Comparison of ENCODE assay signal across 17 cellular contexts in genomic region chr3:70829101-70829500, GRCh38.
A peak's percentile ranks its signal among the peaks of the same experiment; 100 is the strongest.
DNase-seq lines count a peak whose midpoint lies in the region; ATAC-seq, FAIRE-seq and TF ChIP-seq lines count a peak whose summit lies in the region.
"Had no signal": no experiment of that assay in that cellular context is flagged by ENCODE, and none has a peak within 500 bp of the region (broad histone marks: within the 10 kb centered on the region; RNA-seq: fewer than 3 reads in every experiment).

No MANE protein-coding gene starts in this region.

- H3K27me3 ChIP-seq in breast epithelium (no peaks in the 10 kb centered on the region), ascending aorta (no peaks in the 10 kb centered on the region), hepatocyte (no peaks in the 10 kb centered on the region)

- no peaks in the 10 kb centered on the region for H3K9me2 ChIP-seq in hepatocyte (replicated peaks; ENCODE audit: insufficient read depth)

- H3K4me2 ChIP-seq in hepatocyte, result no peak overlapping the region

- WGBS in hepatocyte (ENCODE audit: low lambda C conversion rate, missing lambda C conversion rate), result 76% methylated on average over 6 of the region's 6 CpGs

- H3K27ac ChIP-seq in breast epithelium (no peak overlapping the region), ascending aorta (peak overlapping the region; percentile 53 to 76), hepatocyte (no peak overlapping the region)
- H3K27ac ChIP-seq: 22Rv1 had no signal

- H3K4me3 ChIP-seq in breast epithelium, result no peak overlapping the region
- H3K4me3 ChIP-seq in ascending aorta, result no peak overlapping the region
- H3K4me3 ChIP-seq in hepatocyte, result no peak overlapping the region

- H3K9me3 ChIP-seq in breast epithelium, result no peaks in the 10 kb centered on the region
- no peaks in the 10 kb centered on the region for H3K9me3 ChIP-seq in ascending aorta
- no peaks in the 10 kb centered on the region for H3K9me3 ChIP-seq in hepatocyte (ENCODE audit: low read depth)
- H3K9me3 ChIP-seq: Caco-2 had no signal

- H3K4me1 ChIP-seq in breast epithelium, result no peaks in the 10 kb centered on the region
- peaks cover 0 to 24% of the 10 kb centered on the region in 2 donors for H3K4me1 ChIP-seq in ascending aorta
- H3K4me1 ChIP-seq in hepatocyte (ENCODE audit: insufficient read depth), result no peaks in the 10 kb centered on the region
- H3K4me1 ChIP-seq: Caco-2 had no signal

- no peaks in the 10 kb centered on the region for H4K20me1 ChIP-seq in hepatocyte (ENCODE audit: insufficient read depth, poor library complexity, severe bottlenecking)

- FAIRE-seq in urothelium cell line (lab: Jason Lieb, UNC), result peak; percentile 44
- FAIRE-seq: small intestine, TTC549 had no signal

- H3K79me2 ChIP-seq in hepatocyte, result no peaks in the 10 kb centered on the region

- DNase-seq in MCF 10A (ENCODE audit: unreplicated experiment), result peak; percentile 51
- no peak for DNase-seq in breast epithelium (ENCODE audit: low spot score in 2 of 2)
- peak; percentile 26 to 87 for DNase-seq in ascending aorta (ENCODE audit: low spot score in 2 of 2)
- peak; percentile 13 for DNase-seq in hepatocyte (ENCODE audit: low spot score)
- peak; percentile 60 for DNase-seq in urothelium cell line (ENCODE audit: low spot score)
- no peak for DNase-seq in activated CD4-positive, alpha-beta T cell treated with anti-CD3 and anti-CD28 coated beads, Interleukin-2, amount 10 ng/mL, durations not matched to agents 24 days and 14 days
- DNase-seq in GM19240 (ENCODE audit: insufficient read length, low spot score), result no peak
- DNase-seq: activated naive CD4-positive, alpha-beta T cell treated with anti-CD3 and anti-CD28 coated beads, Interleukin-2, amount 10 ng/mL, durations not matched to agents 7 days and 5 days; Caco-2; KBM-7; NCI-H187; SHP77; small intestine had no signal

- CTCF ChIA-PET in MCF 10A (lab: Yijun Ruan, JAX), result no interaction called here

- POLR2A ChIA-PET in MCF 10A (lab: Yijun Ruan, JAX), result no interaction called here

- H3K36me3 ChIP-seq in breast epithelium, result no peaks in the 10 kb centered on the region
- no peaks in the 10 kb centered on the region for H3K36me3 ChIP-seq in ascending aorta
- H3K36me3 ChIP-seq in hepatocyte (replicated peaks; ENCODE audit: insufficient read depth, low read depth), result no peaks in the 10 kb centered on the region

- no peaks in the 10 kb centered on the region for H3K9me3 Mint-ChIP-seq in MCF 10A (ENCODE audit: unreplicated experiment)
- H3K9me3 Mint-ChIP-seq in activated CD4-positive, alpha-beta T cell treated with anti-CD3 and anti-CD28 coated beads, Interleukin-2, amount 10 ng/mL, durations not matched to agents 24 days and 14 days, result no peaks in the 10 kb centered on the region
- H3K9me3 Mint-ChIP-seq: activated naive CD4-positive, alpha-beta T cell treated with anti-CD3 and anti-CD28 coated beads, Interleukin-2, amount 10 ng/mL, durations not matched to agents 7 days and 5 days; natural killer cell treated with Interleukin-12 subunit alpha and Interleukin-12 subunit beta and Interleukin-15 and Interleukin-18, amount 100 ng/mL, for 72 hours had no signal

- no peak for TF ChIP-seq POLR2A in breast epithelium (IDR thresholded peaks at IDR 0.05)

- intact Hi-C loops in MCF 10A (cut with micrococcal nuclease), result no loop called here
- intact Hi-C loops in breast epithelium (cut with DNase I; ENCODE audit: low total_unique reads), result no loop called here
- intact Hi-C loops in ascending aorta (cut with DNase I), result no loop called here
- intact Hi-C loops in activated CD4-positive, alpha-beta T cell treated with anti-CD3 and anti-CD28 coated beads, Interleukin-2, amount 10 ng/mL, durations not matched to agents 24 days and 14 days (cut with micrococcal nuclease), result no loop called here

- H3K4me1 Mint-ChIP-seq in MCF 10A (ENCODE audit: insufficient read depth, unreplicated experiment), result no peaks in the 10 kb centered on the region
- no peaks in the 10 kb centered on the region for H3K4me1 Mint-ChIP-seq in activated CD4-positive, alpha-beta T cell treated with anti-CD3 and anti-CD28 coated beads, Interleukin-2, amount 10 ng/mL, durations not matched to agents 24 days and 14 days
- H3K4me1 Mint-ChIP-seq: activated naive CD4-positive, alpha-beta T cell treated with anti-CD3 and anti-CD28 coated beads, Interleukin-2, amount 10 ng/mL, durations not matched to agents 7 days and 5 days had no signal

- no peak overlapping the region for H3K4me3 Mint-ChIP-seq in MCF 10A (ENCODE audit: unreplicated experiment)
- no peak overlapping the region for H3K4me3 Mint-ChIP-seq in activated CD4-positive, alpha-beta T cell treated with anti-CD3 and anti-CD28 coated beads, Interleukin-2, amount 10 ng/mL, durations not matched to agents 24 days and 14 days
- H3K4me3 Mint-ChIP-seq: activated naive CD4-positive, alpha-beta T cell treated with anti-CD3 and anti-CD28 coated beads, Interleukin-2, amount 10 ng/mL, durations not matched to agents 7 days and 5 days; natural killer cell treated with Interleukin-12 subunit alpha and Interleukin-12 subunit beta and Interleukin-15 and Interleukin-18, amount 100 ng/mL, for 72 hours had no signal

- H3K36me3 Mint-ChIP-seq in MCF 10A (ENCODE audit: insufficient read depth, unreplicated experiment), result no peaks in the 10 kb centered on the region
- H3K36me3 Mint-ChIP-seq in activated CD4-positive, alpha-beta T cell treated with anti-CD3 and anti-CD28 coated beads, Interleukin-2, amount 10 ng/mL, durations not matched to agents 24 days and 14 days (ENCODE audit: low read depth), result no peaks in the 10 kb centered on the region
- H3K36me3 Mint-ChIP-seq: activated naive CD4-positive, alpha-beta T cell treated with anti-CD3 and anti-CD28 coated beads, Interleukin-2, amount 10 ng/mL, durations not matched to agents 7 days and 5 days; natural killer cell treated with Interleukin-12 subunit alpha and Interleukin-12 subunit beta and Interleukin-15 and Interleukin-18, amount 100 ng/mL, for 72 hours had no signal

- no peak for TF ChIP-seq CTCF in MCF 10A (IDR thresholded peaks at IDR 0.05; ENCODE audit: unreplicated experiment)
- TF ChIP-seq CTCF in breast epithelium (IDR thresholded peaks at IDR 0.05), result no peak
- no peak for TF ChIP-seq CTCF in ascending aorta (IDR thresholded peaks at IDR 0.05)
- no peak for TF ChIP-seq CTCF in hepatocyte (IDR thresholded peaks at IDR 0.05; ENCODE audit: poor library complexity)

- no peak overlapping the region for H2AFZ ChIP-seq in hepatocyte

- H3K27ac Mint-ChIP-seq in MCF 10A (ENCODE audit: low read depth, unreplicated experiment), result no peak overlapping the region
- no peak overlapping the region for H3K27ac Mint-ChIP-seq in activated CD4-positive, alpha-beta T cell treated with anti-CD3 and anti-CD28 coated beads, Interleukin-2, amount 10 ng/mL, durations not matched to agents 24 days and 14 days
- H3K27ac Mint-ChIP-seq: activated naive CD4-positive, alpha-beta T cell treated with anti-CD3 and anti-CD28 coated beads, Interleukin-2, amount 10 ng/mL, durations not matched to agents 7 days and 5 days; natural killer cell treated with Interleukin-12 subunit alpha and Interleukin-12 subunit beta and Interleukin-15 and Interleukin-18, amount 100 ng/mL, for 72 hours had no signal

- H3K27me3 Mint-ChIP-seq in MCF 10A (ENCODE audit: insufficient read depth, unreplicated experiment), result no peaks in the 10 kb centered on the region
- H3K27me3 Mint-ChIP-seq in activated CD4-positive, alpha-beta T cell treated with anti-CD3 and anti-CD28 coated beads, Interleukin-2, amount 10 ng/mL, durations not matched to agents 24 days and 14 days, result peaks cover 10% of the 10 kb centered on the region

- no TSS peak for BruUV-seq in MCF 10A (replicated peaks; lab: Mats Ljungman, UMichigan)

- no peak for ATAC-seq in HG03159 (IDR thresholded peaks at IDR 0.05; ENCODE audit: unreplicated experiment)
- ATAC-seq: natural killer cell treated with Interleukin-12 subunit alpha and Interleukin-12 subunit beta and Interleukin-15 and Interleukin-18, amount 100 ng/mL, for 72 hours had no signal

Comparison
In these comparisons a context has a peak if more than half of its experiments do, and no peak if none do; other contexts are left out.
1. DNase-seq: peak in MCF 10A (single experiment), ascending aorta (2 of 2), hepatocyte (single experiment) and urothelium cell line (single experiment); none in breast epithelium (0 of 2), activated CD4-positive, alpha-beta T cell treated with anti-CD3 and anti-CD28 coated beads, Interleukin-2, amount 10 ng/mL, durations not matched to agents 24 days and 14 days (single experiment) and GM19240 (single experiment).
2. H3K27ac ChIP-seq: peak in ascending aorta (2 of 2); none in breast epithelium (0 of 2) and hepatocyte (single experiment).